ENCODE assay signal across 8 cellular contexts in the genomic region with DNA sequence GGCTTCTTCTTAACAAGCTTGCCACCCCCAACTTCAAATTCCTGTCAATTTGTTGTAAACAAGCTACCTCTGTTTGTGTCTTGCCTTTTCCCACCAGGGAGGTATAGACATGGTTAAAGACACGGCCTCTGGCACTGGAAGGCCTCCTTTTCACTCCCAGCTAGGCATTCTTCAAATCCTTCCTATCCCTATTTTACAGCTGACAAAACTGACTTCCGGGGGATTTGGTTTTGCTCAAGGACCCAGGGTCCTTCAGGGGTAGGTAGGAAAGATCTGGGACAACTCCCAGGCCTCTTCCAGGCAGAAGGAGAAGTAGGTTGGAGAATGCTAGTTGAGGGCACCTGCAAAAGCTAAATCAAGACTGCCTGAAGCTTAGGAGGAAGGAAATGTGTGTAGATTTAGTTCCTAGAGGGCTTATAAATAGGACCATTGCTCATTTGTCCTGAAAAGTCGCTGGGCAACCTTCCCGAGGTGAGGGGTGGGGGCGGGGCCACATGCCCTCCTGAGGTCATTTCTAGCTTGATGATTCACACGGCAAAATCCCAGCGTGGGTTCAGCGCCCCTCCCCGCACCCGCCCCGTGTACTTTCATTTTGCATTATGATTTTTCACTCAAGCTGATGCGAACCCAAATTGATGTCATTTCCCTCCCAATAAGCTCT. TPM values are rescaled to one million over a fixed set of nuclear protein-coding genes. Genes with fewer than 3 reads are reported as not detected.
A peak's percentile ranks its signal among the peaks of the same experiment; 100 is the strongest.
DNase-seq lines count a peak whose midpoint lies in the region; ATAC-seq and TF ChIP-seq lines count a peak whose summit lies in the region.

No MANE protein-coding gene starts in this region.

- peak overlapping the region; percentile 53 to 95 for H3K9ac ChIP-seq in liver (ENCODE audit: low read depth in 1 of 2, low read length in 2 of 2)

- TF ChIP-seq CTCF in brain microvascular endothelial cell (IDR thresholded peaks at IDR 0.05; ENCODE audit: low read depth, low read length, missing control alignments) (no peak), liver (IDR thresholded peaks at IDR 0.05; ENCODE audit: low read depth, low read length, missing input control) (no peak)

- H3K4me1 ChIP-seq in liver (ENCODE audit: control insufficient read depth in 4 of 4, insufficient read depth in 4 of 4, low read length in 3 of 4), result peaks cover 0 to 5% (median 4%) of the 10 kb centered on the region in 4 donors

- no peaks in the 10 kb centered on the region for H3K27me3 ChIP-seq in brain microvascular endothelial cell (replicated peaks)
- no peaks in the 10 kb centered on the region for H3K27me3 ChIP-seq in liver (ENCODE audit: control insufficient read depth in 4 of 4, insufficient read depth in 4 of 4, low read length in 3 of 4)

- H3K36me3 ChIP-seq in brain microvascular endothelial cell (replicated peaks), result no peaks in the 10 kb centered on the region
- H3K36me3 ChIP-seq in liver (ENCODE audit: control insufficient read depth in 4 of 4, insufficient read depth in 3 of 4, low read depth in 1 of 4, low read length in 3 of 4), result no peaks in the 10 kb centered on the region

- H3K9me3 ChIP-seq in liver (ENCODE audit: control insufficient read depth in 4 of 4, low read length in 3 of 4), result no peaks in the 10 kb centered on the region

- H3K4me3 ChIP-seq in brain microvascular endothelial cell (ENCODE audit: low read depth, low read length) (peak overlapping the region; percentile 32), liver (ENCODE audit: low read depth in 1 of 3, low read length in 3 of 3) (peak overlapping the region in 2 of 3 donors; percentile 50 to 58)

- DNase-seq in GDM1 (lab: John Stamatoyannopoulos, UW) (peak; percentile 44), UCSD-AML1 (lab: John Stamatoyannopoulos, UW; ENCODE audit: unreplicated experiment) (peak; percentile 39), brain microvascular endothelial cell (peak; percentile 77), OCI-M2 (lab: John Stamatoyannopoulos, UW; ENCODE audit: unreplicated experiment) (no peak)
- DNase-seq in stimulated activated CD4-positive, alpha-beta T cell treated with anti-CD3 and anti-CD28 coated beads, TNF-alpha, amount 100 ng/mL, for 48 hours (ENCODE audit: low read depth in 3 of 3), result peak; percentile 73 to 83 (median 81)

- WGBS in liver, result 12% methylated on average over 12 of the region's 12 CpGs

- in situ Hi-C loops in brain microvascular endothelial cell (cut with HindIII; ENCODE audit: low pct_ligation_motif_present, low sequenced_read_pairs), result no loop called here

- H3K27ac ChIP-seq in brain microvascular endothelial cell (no peak overlapping the region), liver (ENCODE audit: low read depth in 1 of 2, low read length in 2 of 2) (peak overlapping the region; percentile 60 to 89)

- TF ChIP-seq RAD21 in liver (IDR thresholded peaks at IDR 0.05), result peak; percentile 61 to 66

- ATAC-seq in HG03045 (IDR thresholded peaks at IDR 0.05; ENCODE audit: unreplicated experiment), result peak; percentile 48
- no peak for ATAC-seq in GM18873 (IDR thresholded peaks at IDR 0.05; ENCODE audit: low FRiP score, unreplicated experiment)

TF ChIP-seq in liver, 16 proteins besides CTCF, POLR2A, EP300 and RAD21:
- peak; percentile 45 to 61 for TF ChIP-seq HNF4A (conservative IDR thresholded peaks at IDR 0.05)
- peak in 1 of 2 donors; percentile 21 for TF ChIP-seq EGR1 (IDR thresholded peaks at IDR 0.05; ENCODE audit: low read depth in 2 of 2)
- TF ChIP-seq, protein P1, sequence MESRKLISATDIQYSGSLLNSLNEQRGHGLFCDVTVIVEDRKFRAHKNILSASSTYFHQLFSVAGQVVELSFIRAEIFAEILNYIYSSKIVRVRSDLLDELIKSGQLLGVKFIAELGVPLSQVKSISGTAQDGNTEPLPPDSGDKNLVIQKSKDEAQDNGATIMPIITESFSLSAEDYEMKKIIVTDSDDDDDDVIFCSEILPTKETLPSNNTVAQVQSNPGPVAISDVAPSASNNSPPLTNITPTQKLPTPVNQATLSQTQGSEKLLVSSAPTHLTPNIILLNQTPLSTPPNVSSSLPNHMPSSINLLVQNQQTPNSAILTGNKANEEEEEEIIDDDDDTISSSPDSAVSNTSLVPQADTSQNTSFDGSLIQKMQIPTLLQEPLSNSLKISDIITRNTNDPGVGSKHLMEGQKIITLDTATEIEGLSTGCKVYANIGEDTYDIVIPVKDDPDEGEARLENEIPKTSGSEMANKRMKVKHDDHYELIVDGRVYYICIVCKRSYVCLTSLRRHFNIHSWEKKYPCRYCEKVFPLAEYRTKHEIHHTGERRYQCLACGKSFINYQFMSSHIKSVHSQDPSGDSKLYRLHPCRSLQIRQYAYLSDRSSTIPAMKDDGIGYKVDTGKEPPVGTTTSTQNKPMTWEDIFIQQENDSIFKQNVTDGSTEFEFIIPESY (IDR thresholded peaks at IDR 0.05), result peak; percentile 38
- TF ChIP-seq NR2F2 (IDR thresholded peaks at IDR 0.05), result peak; percentile 70
- TF ChIP-seq, protein P2, sequence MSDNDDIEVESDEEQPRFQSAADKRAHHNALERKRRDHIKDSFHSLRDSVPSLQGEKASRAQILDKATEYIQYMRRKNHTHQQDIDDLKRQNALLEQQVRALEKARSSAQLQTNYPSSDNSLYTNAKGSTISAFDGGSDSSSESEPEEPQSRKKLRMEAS (IDR thresholded peaks at IDR 0.05), result peak; percentile 45
- TF ChIP-seq JUND (IDR thresholded peaks at IDR 0.05), result peak; percentile 95 to 97
- peak; percentile 44 for TF ChIP-seq YY1 (IDR thresholded peaks at IDR 0.05)
- TF ChIP-seq HNF4G (IDR thresholded peaks at IDR 0.05), result no peak
- TF ChIP-seq FOXA2 (IDR thresholded peaks at IDR 0.05), result no peak
- TF ChIP-seq GABPA (IDR thresholded peaks at IDR 0.05 in 1 of 2, conservative IDR thresholded peaks at IDR 0.05 in 1 of 2), result no peak
- peak; percentile 76 to 84 for TF ChIP-seq RXRA (IDR thresholded peaks at IDR 0.05)
- no peak for TF ChIP-seq FOXA1 (IDR thresholded peaks at IDR 0.05)
- TF ChIP-seq, protein P3, sequence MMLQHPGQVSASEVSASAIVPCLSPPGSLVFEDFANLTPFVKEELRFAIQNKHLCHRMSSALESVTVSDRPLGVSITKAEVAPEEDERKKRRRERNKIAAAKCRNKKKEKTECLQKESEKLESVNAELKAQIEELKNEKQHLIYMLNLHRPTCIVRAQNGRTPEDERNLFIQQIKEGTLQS (IDR thresholded peaks at IDR 0.05), result peak; percentile 76
- peak; percentile 50 for TF ChIP-seq REST (IDR thresholded peaks at IDR 0.05)
- TF ChIP-seq SP1 (IDR thresholded peaks at IDR 0.05), result peak; percentile 68
- no peak for TF ChIP-seq TAF1 (conservative IDR thresholded peaks at IDR 0.05)

RNA-seq across cellular contexts. Expression of gene RYBP, which starts 36.3 kb away (rescaled TPM):
- total RNA-seq in liver, result 10 to 100 TPM in 1 of 2 donors, 1 to 10 TPM in 1; 6.4 to 14.8 TPM
- polyA plus RNA-seq in liver, result 1 to 10 TPM; 3.1 to 3.3 TPM
